8 cellular contexts compared by ENCODE assay signal in the genomic region with DNA sequence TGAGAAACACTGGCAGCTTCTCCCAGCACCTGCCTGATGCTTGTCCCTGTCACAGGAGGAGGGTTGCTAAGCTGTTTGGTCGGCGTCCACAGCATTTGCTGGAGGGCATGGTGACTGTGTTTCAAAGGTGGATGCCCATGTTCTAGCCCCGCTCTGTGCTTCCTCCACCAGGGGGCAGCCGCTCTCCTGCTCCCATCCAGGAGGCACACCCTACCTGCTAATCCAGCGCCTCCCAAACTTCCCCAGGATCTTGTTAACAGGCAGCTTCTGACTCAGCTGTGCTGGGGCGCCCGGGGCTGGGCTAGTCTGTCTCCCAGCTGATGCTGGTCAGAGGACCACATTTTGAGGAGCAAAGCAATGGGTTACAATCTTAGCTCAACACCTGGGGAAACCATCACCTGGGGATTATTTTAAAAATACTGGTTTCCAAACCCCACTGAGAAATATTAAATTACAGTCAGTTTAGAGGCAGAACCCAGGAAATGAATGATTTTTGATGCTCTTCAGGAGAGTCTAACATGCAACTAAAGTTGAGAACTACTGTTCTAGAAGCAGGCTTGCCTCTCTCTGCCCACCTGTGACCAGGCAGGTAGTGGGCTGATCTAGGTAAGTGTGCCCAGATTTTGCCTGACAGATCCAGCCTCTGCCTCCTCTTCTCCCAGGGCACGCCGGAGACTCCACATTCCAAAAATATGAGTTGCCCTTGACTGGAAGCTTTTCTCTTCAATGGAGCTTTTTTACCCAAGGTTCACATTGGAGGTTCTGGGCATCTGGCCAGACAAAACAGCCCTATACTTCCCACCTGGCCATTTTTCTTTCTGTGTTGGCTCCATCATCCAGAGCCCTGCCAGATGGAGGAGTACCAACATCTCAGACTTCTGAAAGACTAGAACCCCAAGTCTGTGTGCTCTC.
DNase-seq lines count a peak whose midpoint lies in the region.

No MANE protein-coding gene starts in this region.

- no peak overlapping the region for H3K27ac ChIP-seq in epithelial cell of prostate

- DNase-seq in NCI-H345 (lab: John Stamatoyannopoulos, UW) (peak; percentile 27), NCI-H345 treated with DMSO at 0.1 percent for 48 hours (lab: John Stamatoyannopoulos, UW; ENCODE audit: unreplicated experiment) (no peak), MG63 (peak; percentile 51), UCSD-AML1 (lab: John Stamatoyannopoulos, UW; ENCODE audit: unreplicated experiment) (peak; percentile 23), epithelial cell of prostate (ENCODE audit: low read depth, low spot score) (peak; percentile 66), posterior vena cava (ENCODE audit: low spot score) (peak; percentile 79), NCI-H1105 treated with DMSO at 0.1 percent for 48 hours (lab: John Stamatoyannopoulos, UW) (no peak)
- no peak for DNase-seq in effector CD8-positive, alpha-beta T cell (lab: John Stamatoyannopoulos, UW)

- H3K36me3 ChIP-seq in MG63 = no peaks in the 10 kb centered on the region

- no peaks in the 10 kb centered on the region for H3K27me3 ChIP-seq in MG63

- intact Hi-C loops in posterior vena cava (cut with DNase I) = loop anchor here in 1 of 2 donors (10.0 kb wide), 1 partner anchor 811 kb away; no protein-coding TSS in a partner anchor

- no peak overlapping the region for H3K4me3 ChIP-seq in MG63

- no peaks in the 10 kb centered on the region for H3K9me3 ChIP-seq in MG63

Comparison
In these comparisons a context has a peak if more than half of its experiments do, and no peak if none do; other contexts are left out.
1. DNase-seq: peak in NCI-H345 (single experiment), MG63 (single experiment), UCSD-AML1 (single experiment), epithelial cell of prostate (single experiment) and posterior vena cava (single experiment); none in NCI-H345 treated with DMSO at 0.1 percent for 48 hours (single experiment), NCI-H1105 treated with DMSO at 0.1 percent for 48 hours (single experiment) and effector CD8-positive, alpha-beta T cell (single experiment).